8 cellular contexts compared by ENCODE assay signal in genomic region chr11:66694732-66695207, GRCh38. TPM values are rescaled to one million over a fixed set of nuclear protein-coding genes. Genes with fewer than 3 reads are reported as not detected.
A peak's percentile ranks its signal among the peaks of the same experiment; 100 is the strongest.
DNase-seq lines count a peak whose midpoint lies in the region; ATAC-seq and TF ChIP-seq lines count a peak whose summit lies in the region.

No MANE protein-coding gene starts in this region.

- ATAC-seq in HG03175 (IDR thresholded peaks at IDR 0.05; ENCODE audit: unreplicated experiment) (peak; percentile 61), HG03571 (IDR thresholded peaks at IDR 0.05; ENCODE audit: unreplicated experiment) (no peak)

- CTCF ChIA-PET in Calu3 (lab: Charles Lee) = no interaction called here

- H3K4me3 Mint-ChIP-seq in Calu3 (ENCODE audit: low read depth, unreplicated experiment) = no peak overlapping the region

- H3K36me3 ChIP-seq in kidney epithelial cell (ENCODE audit: control insufficient read depth, insufficient read depth, low read length) = peaks cover 2% of the 10 kb centered on the region

- H3K36me3 Mint-ChIP-seq in Calu3 (ENCODE audit: insufficient read depth, unreplicated experiment) = peaks cover 62% of the 10 kb centered on the region

- peak; percentile 93 for DNase-seq in Calu3
- peak; percentile 80 to 96 for DNase-seq in NCI-H524 (lab: John Stamatoyannopoulos, UW)
- DNase-seq in activated CD4-positive, CD25-positive, alpha-beta regulatory T cell treated with anti-CD3 and anti-CD28 coated beads, Interleukin-2, amount 50 U/mL, for 72 hours = peak; percentile 78
- peak; percentile 27 to 59 for DNase-seq in cerebellar nuclear complex (lab: John Stamatoyannopoulos, UW)
- DNase-seq in kidney epithelial cell (ENCODE audit: low read depth) = peak; percentile 96
- DNase-seq in stimulated activated CD4-positive, alpha-beta T cell treated with anti-CD3 and anti-CD28 coated beads, Interleukin-2, amount 100 ng/mL, for 4 hours (ENCODE audit: low read depth) = peak; percentile 71

- intact Hi-C loops in Calu3 (cut with micrococcal nuclease; ENCODE audit: unreplicated experiment) = loop anchor here (1.0 kb wide), 1 partner anchor 140 kb away; no protein-coding TSS in a partner anchor

- BruUV-seq in Calu3 (replicated peaks; lab: Mats Ljungman, UMichigan) = no TSS peak

- H3K4me3 ChIP-seq in kidney epithelial cell (ENCODE audit: low read depth, low read length) = no peak overlapping the region

- no peaks in the 10 kb centered on the region for H3K9me3 Mint-ChIP-seq in Calu3 (ENCODE audit: low read depth, unreplicated experiment)

- no peak overlapping the region for H3K27ac Mint-ChIP-seq in Calu3 (ENCODE audit: unreplicated experiment)

- no peaks in the 10 kb centered on the region for H3K27me3 Mint-ChIP-seq in Calu3 (ENCODE audit: unreplicated experiment)

- H3K27me3 ChIP-seq in kidney epithelial cell (ENCODE audit: control insufficient read depth, insufficient read depth, low read length) = no peaks in the 10 kb centered on the region

- TF ChIP-seq CTCF in Calu3 (IDR thresholded peaks at IDR 0.05; ENCODE audit: unreplicated experiment) (peak; percentile 92), kidney epithelial cell (IDR thresholded peaks at IDR 0.05; ENCODE audit: insufficient read depth, low read length, poor library complexity, severe bottlenecking) (peak; percentile 99)

- no peaks in the 10 kb centered on the region for H3K4me1 Mint-ChIP-seq in Calu3 (ENCODE audit: low read depth, unreplicated experiment)

RNA-seq across cellular contexts. Expression of gene RBM4B, which starts 17.1 kb away (rescaled TPM):
- total RNA-seq in Calu3 (2022) = 20.3 and 23.0 TPM in 2 replicates
- 17.4 and 17.8 TPM in 2 replicates for total RNA-seq in kidney epithelial cell

RNA-seq across cellular contexts. Expression of gene SPTBN2, which starts 34.2 kb away (rescaled TPM):
- 41.3 and 46.3 TPM in 2 replicates for total RNA-seq in Calu3 (2022)
- 79.4 and 99.9 TPM in 2 replicates for total RNA-seq in kidney epithelial cell

RNA-seq across cellular contexts. Expression of gene RBM4, which starts 56.3 kb away (rescaled TPM):
- total RNA-seq in Calu3 (2022) (137 and 144 TPM in 2 replicates), kidney epithelial cell (168 and 174 TPM in 2 replicates)

Comparison
In these comparisons a context has a peak if more than half of its experiments do, and no peak if none do; other contexts are left out.
1. DNase-seq: peak in every context shown above with its lines; median percentile 96 in kidney epithelial cell; 93 in Calu3; 88 in NCI-H524; 78 in activated CD4-positive, CD25-positive, alpha-beta regulatory T cell treated with anti-CD3 and anti-CD28 coated beads, Interleukin-2, amount 50 U/mL, for 72 hours; 71 in stimulated activated CD4-positive, alpha-beta T cell treated with anti-CD3 and anti-CD28 coated beads, Interleukin-2, amount 100 ng/mL, for 4 hours; 43 in cerebellar nuclear complex.